8 cellular contexts compared by ENCODE assay signal in the genomic region with DNA sequence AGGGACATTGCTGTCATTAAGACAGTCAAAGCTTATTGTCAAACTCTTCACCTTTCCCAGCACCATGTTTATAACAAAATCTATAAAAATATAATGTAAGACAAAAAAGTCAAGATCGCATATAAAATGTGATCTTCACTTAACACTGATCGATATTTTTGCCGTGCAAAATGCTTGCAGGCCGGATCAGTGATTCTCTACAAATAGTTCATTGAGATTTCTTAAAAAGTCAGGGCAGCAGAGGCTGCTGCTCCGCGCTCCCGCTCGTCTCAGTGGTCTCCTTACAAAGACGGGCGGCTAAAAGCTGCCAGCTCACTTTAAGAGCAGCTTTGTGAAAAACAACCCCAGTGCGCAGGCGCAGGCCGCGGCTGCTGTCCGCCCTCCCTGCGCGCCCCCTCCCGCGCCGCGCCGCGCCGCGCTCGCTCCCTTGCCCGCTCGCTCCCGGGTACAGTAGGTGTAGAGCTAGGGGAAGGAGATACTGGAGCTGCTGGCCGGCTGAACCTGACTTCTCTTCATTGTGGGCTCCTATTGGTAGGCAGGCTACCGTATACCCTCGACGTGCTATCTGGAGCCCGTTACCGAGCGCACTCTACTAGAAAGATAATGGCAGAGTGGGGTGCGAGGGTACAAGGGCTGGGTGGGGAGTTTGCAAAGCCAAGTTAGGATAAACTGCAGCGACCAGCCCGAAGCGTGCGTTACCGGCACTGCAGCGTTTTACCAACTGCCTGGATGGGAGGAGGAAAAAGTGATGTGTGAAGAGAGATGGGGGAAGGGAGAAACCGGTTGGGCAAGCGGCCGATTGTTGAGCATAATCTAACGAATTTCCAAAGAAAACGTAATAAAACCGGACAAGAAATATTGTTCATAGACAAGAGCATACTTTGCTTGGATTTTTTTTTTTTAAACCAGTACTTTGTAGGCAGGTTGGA. TPM values are rescaled to one million over a fixed set of nuclear protein-coding genes. Genes with fewer than 3 reads are reported as not detected.
DNase-seq lines count a peak whose midpoint lies in the region; ATAC-seq and TF ChIP-seq lines count a peak whose summit lies in the region.

Gene ARRDC3 (minus strand): TSS at position 291 of the 929 bp plus-strand sequence. CDS start 225 bp downstream, at position 66.

- H3K9me3 Mint-ChIP-seq in activated CD4-positive, alpha-beta T cell treated with anti-CD3 and anti-CD28 coated beads for 36 hours (ENCODE audit: low read depth), result no peaks in the 10 kb centered on the region
- H3K9me3 Mint-ChIP-seq in chondrocyte (ENCODE audit: low read depth), result no peaks in the 10 kb centered on the region

- peaks cover 17% of the 10 kb centered on the region for H3K36me3 Mint-ChIP-seq in activated CD4-positive, alpha-beta T cell treated with anti-CD3 and anti-CD28 coated beads for 36 hours (ENCODE audit: low read depth)
- H3K36me3 Mint-ChIP-seq in chondrocyte (ENCODE audit: low read depth), result no peaks in the 10 kb centered on the region

- TF ChIP-seq POLR2A in GM19193 (IDR thresholded peaks at IDR 0.05; ENCODE audit: extremely low read depth, insufficient read depth, insufficient read length), result peak; percentile 99

- H3K27me3 Mint-ChIP-seq in activated CD4-positive, alpha-beta T cell treated with anti-CD3 and anti-CD28 coated beads for 36 hours, result no peaks in the 10 kb centered on the region
- H3K27me3 Mint-ChIP-seq in chondrocyte (ENCODE audit: low read depth), result no peaks in the 10 kb centered on the region

- DNase-seq in Ammon's horn (ENCODE audit: low spot score) (peak; percentile 98), NCI-H524 (lab: John Stamatoyannopoulos, UW) (peak; percentile 91 to 97), chondrocyte (ENCODE audit: low spot score) (peak; percentile 97), kidney glomerular epithelial cell (lab: John Stamatoyannopoulos, UW) (peak; percentile 97)
- peak; percentile 98 for DNase-seq in activated CD4-positive, alpha-beta T cell treated with anti-CD3 and anti-CD28 coated beads for 36 hours
- DNase-seq in stimulated activated CD4-positive, alpha-beta T cell treated with anti-CD3 and anti-CD28 coated beads, Interleukin-15, amount 100 ng/mL, for 48 hours (ENCODE audit: low read depth in 2 of 2), result peak; percentile 94

- TF ChIP-seq CTCF in chondrocyte (IDR thresholded peaks at IDR 0.05), result no peak

- peak; percentile 60 for ATAC-seq in HG03432 (IDR thresholded peaks at IDR 0.05; ENCODE audit: unreplicated experiment)
- peak; percentile 67 for ATAC-seq in activated CD4-positive, alpha-beta T cell treated with anti-CD3 and anti-CD28 coated beads for 36 hours

- peak within 1 kb of the TSS; percentile 98 for H3K4me3 Mint-ChIP-seq in activated CD4-positive, alpha-beta T cell treated with anti-CD3 and anti-CD28 coated beads for 36 hours
- peak within 1 kb of the TSS; percentile 85 for H3K4me3 Mint-ChIP-seq in chondrocyte (ENCODE audit: unreplicated experiment)

- H3K4me1 Mint-ChIP-seq in activated CD4-positive, alpha-beta T cell treated with anti-CD3 and anti-CD28 coated beads for 36 hours, result peaks cover 16% of the 10 kb centered on the region
- peaks cover 27% of the 10 kb centered on the region for H3K4me1 Mint-ChIP-seq in chondrocyte (ENCODE audit: low read depth)

- CTCF ChIA-PET in activated CD4-positive, alpha-beta T cell treated with anti-CD3 and anti-CD28 coated beads for 36 hours (lab: Charles Lee), result interaction anchor here (0.6 to 7.2 kb wide), 27 partner anchors 10 to 511 kb away, joined by 3 to 127 read pairs (median 12); no protein-coding TSS in a partner anchor

- H3K27ac Mint-ChIP-seq in activated CD4-positive, alpha-beta T cell treated with anti-CD3 and anti-CD28 coated beads for 36 hours, result peak within 1 kb of the TSS; percentile 96
- peak within 1 kb of the TSS; percentile 98 for H3K27ac Mint-ChIP-seq in chondrocyte (ENCODE audit: unreplicated experiment)

- intact Hi-C loops in activated CD4-positive, alpha-beta T cell treated with anti-CD3 and anti-CD28 coated beads for 36 hours (cut with DNase I, micrococcal nuclease), result loop anchor here (1.0 to 5.0 kb wide), 6 partner anchors 69 to 976 kb away; partner anchors contain the start of genes CETN3 (in 2 of the 2), LYSMD3 (in 1 of the 2), MBLAC2 (in 1 of the 2) and POLR3G (in 1 of the 2)

- POLR2A ChIA-PET in activated CD4-positive, alpha-beta T cell treated with anti-CD3 and anti-CD28 coated beads for 36 hours (lab: Charles Lee), result interaction anchor here (0.6 to 3.4 kb wide), 12 partner anchors 8 to 511 kb away, joined by 3 to 17 read pairs (median 4); no protein-coding TSS in a partner anchor

RNA-seq across cellular contexts. Expression of gene ARRDC3, which starts in this region (rescaled TPM):
- 10 to 100 TPM; 21.7 to 21.9 TPM for total RNA-seq in activated CD4-positive, alpha-beta T cell treated with anti-CD3 and anti-CD28 coated beads for 36 hours
- 23.4 to 29.1 TPM (median 27.6 TPM) in 3 replicates for total RNA-seq in chondrocyte

Comparison
In these comparisons a context has a peak if more than half of its experiments do, and no peak if none do; other contexts are left out.
1. Peak in every context shown above with its lines: DNase-seq and ATAC-seq.